ENCODE assay signal across 13 cellular contexts in the genomic region with DNA sequence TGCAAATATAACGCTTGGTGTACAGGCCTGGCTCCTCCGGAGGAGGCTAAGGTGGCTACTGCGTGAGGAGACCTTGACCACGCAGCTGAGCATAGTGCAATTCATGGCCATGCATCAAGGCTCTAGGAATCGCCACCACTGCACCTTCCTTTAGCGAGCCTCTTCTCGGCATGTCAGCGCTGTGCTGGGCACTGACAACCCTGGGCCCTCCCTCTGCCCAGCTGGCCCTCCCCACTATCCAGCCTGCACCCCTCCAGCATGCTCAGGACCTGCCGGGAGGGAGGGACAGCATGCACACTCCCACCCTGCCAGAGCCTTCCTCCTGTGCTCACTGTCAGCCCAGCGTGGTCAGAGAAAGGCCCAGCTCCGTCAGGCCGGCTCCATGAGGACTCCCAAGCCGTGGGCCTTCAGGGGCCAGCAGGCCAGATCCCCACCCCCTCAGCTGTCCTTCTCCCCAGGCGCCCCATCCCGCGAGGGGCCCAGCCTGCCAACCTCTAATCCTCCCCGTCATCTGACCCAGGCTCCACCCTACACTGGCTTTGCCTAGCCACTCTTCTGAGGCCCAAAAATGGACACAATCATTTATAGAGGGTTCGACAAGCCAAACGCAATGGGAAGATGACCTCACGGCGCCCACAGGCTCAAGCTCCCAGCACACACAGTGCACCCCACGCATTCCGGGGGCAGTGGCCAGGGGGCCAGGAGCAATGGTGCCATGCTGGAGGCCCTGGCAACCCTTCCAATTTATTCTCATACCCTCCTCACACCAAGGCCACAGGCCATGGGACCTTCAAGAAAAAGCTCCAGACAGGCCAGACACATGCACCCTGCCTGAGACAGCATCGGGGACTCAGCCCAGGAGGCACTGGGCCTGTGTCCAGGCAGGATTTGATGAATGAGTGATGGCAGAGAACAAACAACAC. TPM values are rescaled to one million over a fixed set of nuclear protein-coding genes. Genes with fewer than 3 reads are reported as not detected.
A peak's percentile ranks its signal among the peaks of the same experiment; 100 is the strongest.
DNase-seq lines count a peak whose midpoint lies in the region; ATAC-seq and TF ChIP-seq lines count a peak whose summit lies in the region.
"Had no signal": no experiment of that assay in that cellular context is flagged by ENCODE, and none has a peak within 500 bp of the region (broad histone marks: within the 10 kb centered on the region; RNA-seq: fewer than 3 reads in every experiment).

No MANE protein-coding gene starts in this region.

- H2AK5ac ChIP-seq in neuronal stem cell (ENCODE audit: low read depth, low read length): peak overlapping the region; percentile 88

- no peak overlapping the region for H4K91ac ChIP-seq in neuronal stem cell (ENCODE audit: low read depth, low read length, poor library complexity)

- DNase-seq in activated CD4-positive, CD25-positive, alpha-beta regulatory T cell treated with anti-CD3 and anti-CD28 coated beads, Interleukin-2, amount 50 U/mL, for 72 hours: peak; percentile 14
- DNase-seq in activated CD4-positive, CD25-positive, alpha-beta regulatory T cell (lab: John Stamatoyannopoulos, UW): no peak
- DNase-seq in esophagus muscularis mucosa (ENCODE audit: extremely low spot score): no peak
- DNase-seq in neuronal stem cell (ENCODE audit: low spot score): no peak
- no peak for DNase-seq in HPDE6-E6E7 (ENCODE audit: extremely low spot score)
- DNase-seq: effector memory CD4-positive, alpha-beta T cell; GM23248 had no signal

- H3K4ac ChIP-seq in neuronal stem cell (ENCODE audit: low read length): no peak overlapping the region

- H3K23ac ChIP-seq in neuronal stem cell (ENCODE audit: low read depth, low read length, poor library complexity): peak overlapping the region; percentile 5

- peak overlapping the region; percentile 24 for H2BK120ac ChIP-seq in neuronal stem cell (ENCODE audit: low read depth, low read length)

- 76% methylated on average over 14 of the region's 24 CpGs for whole genome bisulfite sequencing in esophagus muscularis mucosa
- WGBS in neuronal stem cell (ENCODE audit: extremely low coverage in 2 of 2, insufficient read length in 2 of 2, insufficient replicate concordance in 1 of 2), 2 donors: no CpG with 5 or more reads among the region's 24 CpGs

- no peak overlapping the region for H4K8ac ChIP-seq in neuronal stem cell (ENCODE audit: low read depth, low read length)

- no peak for TF ChIP-seq EP300 in esophagus muscularis mucosa (IDR thresholded peaks at IDR 0.05)

- peak overlapping the region; percentile 79 for H3K14ac ChIP-seq in neuronal stem cell (ENCODE audit: low read length)

- no peaks in the 10 kb centered on the region for H3K9me3 ChIP-seq in esophagus muscularis mucosa
- H3K9me3 ChIP-seq in neuronal stem cell (replicated peaks in 1 of 2; ENCODE audit: control insufficient read depth in 2 of 2, insufficient read depth in 1 of 2, low read depth in 1 of 2, low read length in 2 of 2): no peaks in the 10 kb centered on the region
- H3K9me3 ChIP-seq: right lobe of liver, upper lobe of left lung had no signal

- peak overlapping the region; percentile 65 for H2BK12ac ChIP-seq in neuronal stem cell (ENCODE audit: low read length)

- peak overlapping the region in 3 of 4 donors; percentile 5 to 93 (median 85) for H3K27ac ChIP-seq in esophagus muscularis mucosa (replicated peaks in 1 of 4)
- no peak overlapping the region for H3K27ac ChIP-seq in neuronal stem cell (replicated peaks; ENCODE audit: low read length)
- H3K27ac ChIP-seq in temporal lobe (ENCODE audit: low read depth, low read length): peak overlapping the region; percentile 76
- H3K27ac ChIP-seq: GM23248, right lobe of liver, upper lobe of left lung had no signal

- H3K27me3 ChIP-seq in esophagus muscularis mucosa (no peaks in the 10 kb centered on the region), neuronal stem cell (ENCODE audit: control insufficient read depth in 3 of 3, insufficient read depth in 3 of 3, low read depth in 1 of 3, low read length in 3 of 3) (peaks cover 0 to 3% (median 0%) of the 10 kb centered on the region in 3 experiments)
- H3K27me3 ChIP-seq: right lobe of liver, upper lobe of left lung had no signal

- H3K18ac ChIP-seq in neuronal stem cell (ENCODE audit: low read length): peak overlapping the region; percentile 53

- H3K4me1 ChIP-seq in esophagus muscularis mucosa (peaks cover 16 to 84% (median 66%) of the 10 kb centered on the region in 4 donors), neuronal stem cell (ENCODE audit: control insufficient read depth in 2 of 2, insufficient read depth in 1 of 2, low read depth in 1 of 2, low read length in 2 of 2) (peaks cover 14 to 29% of the 10 kb centered on the region in 2 donors)

- no peak overlapping the region for H2AFZ ChIP-seq in neuronal stem cell (ENCODE audit: low read length)
- H2AFZ ChIP-seq: GM23248 had no signal

- H3K9ac ChIP-seq in neuronal stem cell (ENCODE audit: low read depth, low read length, poor library complexity): peak overlapping the region; percentile 82
- H3K9ac ChIP-seq: GM23248 had no signal

- H3K4me3 ChIP-seq in esophagus muscularis mucosa (peak overlapping the region in 1 of 4 donors; percentile 14), neuronal stem cell (ENCODE audit: low read length in 2 of 2) (no peak overlapping the region)
- H3K4me3 ChIP-seq: GM23248, lung, right lobe of liver, upper lobe of left lung had no signal

- H2BK15ac ChIP-seq in neuronal stem cell (ENCODE audit: low read length): peak overlapping the region; percentile 34

- intact Hi-C loops in esophagus muscularis mucosa (cut with DNase I): no loop called here

- TF ChIP-seq POLR2A in esophagus muscularis mucosa (IDR thresholded peaks at IDR 0.05; ENCODE audit: low read depth): no peak

- peaks cover 22% of the 10 kb centered on the region for H3K79me1 ChIP-seq in neuronal stem cell (ENCODE audit: low read depth, low read length)

- no peaks in the 10 kb centered on the region for H3K36me3 ChIP-seq in esophagus muscularis mucosa
- peaks cover 0 to 1% of the 10 kb centered on the region in 2 donors for H3K36me3 ChIP-seq in neuronal stem cell (replicated peaks in 1 of 2; ENCODE audit: control insufficient read depth in 2 of 2, insufficient read depth in 2 of 2, low read length in 2 of 2)
- H3K36me3 ChIP-seq: right lobe of liver, upper lobe of left lung had no signal

- H2BK5ac ChIP-seq in neuronal stem cell (ENCODE audit: low read length): peak overlapping the region; percentile 62

- no peak overlapping the region for H3K4me2 ChIP-seq in neuronal stem cell (ENCODE audit: insufficient read depth, low read length, poor library complexity, severe bottlenecking)

- ATAC-seq in GM21390 (IDR thresholded peaks at IDR 0.05; ENCODE audit: unreplicated experiment) (no peak), HG03045 (IDR thresholded peaks at IDR 0.05; ENCODE audit: unreplicated experiment) (no peak)
- ATAC-seq: right lobe of liver had no signal

- TF ChIP-seq CTCF in esophagus muscularis mucosa (IDR thresholded peaks at IDR 0.05): no peak

RNA-seq across cellular contexts. Expression of a gene that starts 3.5 kb away (rescaled TPM):
- total RNA-seq in esophagus muscularis mucosa (10 to 100 TPM; 32.4 to 78.2 (median 50.2) TPM), temporal lobe (42.8 TPM)
- polyA plus RNA-seq in neuronal stem cell (2013, experiment 1 of 2): 58.5 TPM
- polyA plus RNA-seq in neuronal stem cell (2013, experiment 2 of 2): 59.1 TPM
